9 cellular contexts compared by ENCODE assay signal in the genomic region with DNA sequence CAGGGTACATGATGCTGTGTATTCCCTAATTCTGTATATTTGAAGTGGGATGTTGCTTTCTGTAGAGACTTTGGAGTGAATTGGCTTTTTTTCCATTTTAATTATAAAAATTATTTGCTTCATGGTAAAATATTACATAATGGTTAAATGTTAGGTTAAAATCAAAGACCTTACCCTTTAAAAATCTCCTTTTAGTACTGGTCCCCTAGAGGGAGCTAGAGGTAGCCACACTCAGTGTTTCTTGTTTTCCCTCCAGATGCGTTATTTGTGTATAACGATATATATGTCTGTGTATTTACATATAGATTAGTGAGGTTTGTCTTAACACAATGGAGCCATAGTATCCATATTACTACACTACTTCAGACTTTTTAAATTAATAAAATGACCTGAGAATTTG.
DNase-seq lines count a peak whose midpoint lies in the region; ATAC-seq, FAIRE-seq and TF ChIP-seq lines count a peak whose summit lies in the region.
"Had no signal": no experiment of that assay in that cellular context is flagged by ENCODE, and none has a peak within 500 bp of the region (broad histone marks: within the 10 kb centered on the region; RNA-seq: fewer than 3 reads in every experiment).

No MANE protein-coding gene starts in this region.

- intact Hi-C loops in CD14-positive monocyte (cut with micrococcal nuclease): no loop called here
- intact Hi-C loops in kidney (cut with DNase I): no loop called here

- H3K27ac Mint-ChIP-seq in CD14-positive monocyte: no peak overlapping the region

- H3K36me3 Mint-ChIP-seq in CD14-positive monocyte: no peaks in the 10 kb centered on the region

- peak; percentile 17 for FAIRE-seq in kidney (lab: Jason Lieb, UNC)

- H3K9me3 ChIP-seq in kidney (ENCODE audit: control insufficient read depth in 1 of 2, low read length in 2 of 2): no peaks in the 10 kb centered on the region

- no peaks in the 10 kb centered on the region for H3K27me3 Mint-ChIP-seq in CD14-positive monocyte (ENCODE audit: low read depth in 3 of 3)

- DNase-seq in CD14-positive monocyte (ENCODE audit: low spot score): no peak
- no peak for DNase-seq in HL-60 (ENCODE audit: low read depth in 1 of 2, low spot score in 1 of 2)
- peak; percentile 21 for DNase-seq in SW480 (ENCODE audit: low spot score)
- no peak for DNase-seq in kidney
- no peak for DNase-seq in effector CD8-positive, alpha-beta T cell (lab: John Stamatoyannopoulos, UW)
- DNase-seq in kidney tubule cell (ENCODE audit: low spot score): no peak
- DNase-seq: activated CD4-positive, alpha-beta T cell treated with anti-CD3 and anti-CD28 coated beads, Interleukin-2, amount 50 U/mL, for 48 hours had no signal

- H3K36me3 ChIP-seq in kidney (ENCODE audit: control insufficient read depth in 1 of 2, insufficient read depth in 2 of 2, low read length in 2 of 2): no peaks in the 10 kb centered on the region

- H3K4me1 ChIP-seq in kidney (ENCODE audit: control insufficient read depth in 1 of 2, insufficient read depth in 1 of 2, low read depth in 1 of 2, low read length in 2 of 2): no peaks in the 10 kb centered on the region

- no peak overlapping the region for H3K27ac ChIP-seq in HL-60 (replicated peaks)
- no peak overlapping the region for H3K27ac ChIP-seq in kidney (ENCODE audit: low read depth in 2 of 2, low read length in 2 of 2)

- H3K9ac ChIP-seq in kidney (ENCODE audit: low read length in 2 of 2): no peak overlapping the region

- no peak overlapping the region for H3K4me3 Mint-ChIP-seq in CD14-positive monocyte

- TF ChIP-seq CTCF in CD14-positive monocyte (IDR thresholded peaks at IDR 0.05): peak; percentile 60
- TF ChIP-seq CTCF in HL-60 (IDR thresholded peaks at IDR 0.05; ENCODE audit: insufficient read depth, low read length): peak; percentile 7
- peak; percentile 15 for TF ChIP-seq CTCF in kidney (IDR thresholded peaks at IDR 0.05; ENCODE audit: borderline replicate concordance, extremely low read depth, insufficient read depth)

- H3K4me3 ChIP-seq in HL-60 (replicated peaks; ENCODE audit: insufficient read depth, low read length) (no peak overlapping the region), kidney (ENCODE audit: low read length in 2 of 2) (no peak overlapping the region)

- ATAC-seq in HG03571 (IDR thresholded peaks at IDR 0.05; ENCODE audit: unreplicated experiment): no peak
- no peak for ATAC-seq in HG02759 (IDR thresholded peaks at IDR 0.05; ENCODE audit: unreplicated experiment)

- peaks cover 11% of the 10 kb centered on the region for H3K4me1 Mint-ChIP-seq in CD14-positive monocyte

- H3K27me3 ChIP-seq in HL-60 (ENCODE audit: insufficient read depth, poor library complexity, severe bottlenecking): no peaks in the 10 kb centered on the region

- H3K9me3 Mint-ChIP-seq in CD14-positive monocyte: no peaks in the 10 kb centered on the region

Comparison
In these comparisons a context has a peak if more than half of its experiments do, and no peak if none do; other contexts are left out.
1. CTCF ChIP-seq: peak in every context shown above with its lines; median percentile 60 in CD14-positive monocyte; 15 in kidney; 7 in HL-60.